8 cellular contexts compared by ENCODE assay signal in genomic region chr19:34963531-34964406, GRCh38. TPM values are rescaled to one million over a fixed set of nuclear protein-coding genes. Genes with fewer than 3 reads are reported as not detected.
A peak's percentile ranks its signal among the peaks of the same experiment; 100 is the strongest.
DNase-seq lines count a peak whose midpoint lies in the region; ATAC-seq and TF ChIP-seq lines count a peak whose summit lies in the region.

TSS of gene ZNF792 (minus strand) at chr19:34964229. CDS start at chr19:34963662, 567 bp downstream.

- no peak within 1 kb of the TSS for H3K27ac ChIP-seq in GM23248
- peak within 1 kb of the TSS; percentile 26 for H3K27ac ChIP-seq in caudate nucleus (ENCODE audit: low read depth, low read length)
- no peak within 1 kb of the TSS for H3K27ac ChIP-seq in smooth muscle cell (ENCODE audit: low read depth)

- WGBS in GM23248 (ENCODE audit: low coverage in 1 of 2, low lambda C conversion rate in 2 of 2, missing lambda C conversion rate in 2 of 2), 2 experiments = 2 to 3% methylated on average over 52 to 73 of the region's 80 CpGs
- WGBS in smooth muscle cell (ENCODE audit: low lambda C conversion rate) = 2% methylated on average over 74 of the region's 80 CpGs

- peaks cover 20% of the 10 kb centered on the region for H3K79me2 ChIP-seq in GM23248 (ENCODE audit: insufficient read depth)
- peaks cover 16% of the 10 kb centered on the region for H3K79me2 ChIP-seq in smooth muscle cell (ENCODE audit: low read depth)

- H4K20me1 ChIP-seq in GM23248 (ENCODE audit: insufficient read depth) (no peaks in the 10 kb centered on the region), smooth muscle cell (ENCODE audit: low read depth) (peaks cover 4% of the 10 kb centered on the region)

- H3K4me3 ChIP-seq in GM23248 = peak within 1 kb of the TSS; percentile 85
- peak within 1 kb of the TSS; percentile 38 for H3K4me3 ChIP-seq in NB4 (ENCODE audit: low read depth, low read length)
- peak within 1 kb of the TSS; percentile 96 for H3K4me3 ChIP-seq in smooth muscle cell

- in situ Hi-C loops in GM23248 (cut with MboI) = no loop called here

- no peaks in the 10 kb centered on the region for H3K9me2 ChIP-seq in GM23248 (ENCODE audit: insufficient read depth)

- H3K27me3 ChIP-seq in GM23248 (replicated peaks; ENCODE audit: insufficient read depth) (no peaks in the 10 kb centered on the region), smooth muscle cell (ENCODE audit: low read depth) (no peaks in the 10 kb centered on the region)

- TF ChIP-seq CTCF in NB4 (IDR thresholded peaks at IDR 0.05; ENCODE audit: low read depth, low read length) = no peak
- no peak for TF ChIP-seq CTCF in smooth muscle cell (IDR thresholded peaks at IDR 0.05; ENCODE audit: borderline replicate concordance, insufficient read depth, poor library complexity, severe bottlenecking)

- DNase-seq in DMS79 (lab: John Stamatoyannopoulos, UW) (peak; percentile 24), GM23248 (peak; percentile 73), NB4 (ENCODE audit: low read depth) (peak; percentile 56), UCSD-AML1 (lab: John Stamatoyannopoulos, UW; ENCODE audit: unreplicated experiment) (peak; percentile 65), caudate nucleus (lab: John Stamatoyannopoulos, UW) (peak in 38 of 61 donors; percentile 12 to 53 (median 24)), iris pigment epithelial cell (ENCODE audit: low read depth) (peak; percentile 33), smooth muscle cell (lab: John Stamatoyannopoulos, UW; ENCODE audit: unreplicated experiment) (no peak)

- peaks cover 9% of the 10 kb centered on the region for H3K36me3 ChIP-seq in GM23248 (ENCODE audit: low read depth)
- peaks cover 7% of the 10 kb centered on the region for H3K36me3 ChIP-seq in smooth muscle cell (ENCODE audit: low read depth)

- H3F3A ChIP-seq in GM23248 (ENCODE audit: insufficient read depth) (peaks cover 6% of the 10 kb centered on the region; the same call in 1 of the 2 replicates), smooth muscle cell (ENCODE audit: low read depth) (no peaks in the 10 kb centered on the region)

- ATAC-seq in HG02973 (IDR thresholded peaks at IDR 0.05; ENCODE audit: unreplicated experiment) = no peak

- H3K9ac ChIP-seq in GM23248 (peak within 1 kb of the TSS; percentile 68), smooth muscle cell (ENCODE audit: low read depth) (peak within 1 kb of the TSS; percentile 64)

- no peak for TF ChIP-seq POLR2A in NB4 (IDR thresholded peaks at IDR 0.05; ENCODE audit: extremely low read depth, insufficient read length)

- H3K4me2 ChIP-seq in GM23248 (ENCODE audit: unreplicated experiment) (peak within 1 kb of the TSS; percentile 80), smooth muscle cell (peak within 1 kb of the TSS; percentile 99)

- H3K4me1 ChIP-seq in GM23248 (ENCODE audit: insufficient read depth) (peaks cover 21% of the 10 kb centered on the region; the same call in 1 of the 2 replicates), smooth muscle cell (ENCODE audit: low read depth) (peaks cover 4% of the 10 kb centered on the region)

- H2AFZ ChIP-seq in GM23248 (peak within 1 kb of the TSS; percentile 84), smooth muscle cell (ENCODE audit: low read depth) (peak within 1 kb of the TSS; percentile 98)

- no peaks in the 10 kb centered on the region for H3K9me3 ChIP-seq in GM23248 (ENCODE audit: low read depth)
- peaks cover 7% of the 10 kb centered on the region for H3K9me3 ChIP-seq in smooth muscle cell (replicated peaks; ENCODE audit: low read depth)

RNA-seq across cellular contexts. Expression of gene ZNF792, which starts in this region (rescaled TPM):
- 1.8 and 3.8 TPM in 2 replicates for total RNA-seq in GM23248 (2014; rRNA removed; shearing (Covaris generic))
- 0.63 and 1.0 TPM in 2 replicates for polyA plus RNA-seq in GM23248 (2016; fragmentation: Nextera tagmentation; extraction: Ambion mirVana)
- 7.1 and 8.8 TPM in 2 replicates for total RNA-seq in smooth muscle cell
- polyA plus RNA-seq in smooth muscle cell = 2.8 TPM in 2 replicates

Comparison
In these comparisons a context has a peak if more than half of its experiments do, and no peak if none do; other contexts are left out.
1. H3K4me3 ChIP-seq: peak in every context shown above with its lines; median percentile 96 in smooth muscle cell; 85 in GM23248; 38 in NB4.